Comparison of ENCODE assay signal across 8 cellular contexts in genomic region chr10:32190890-32191491, GRCh38.
DNase-seq lines count a peak whose midpoint lies in the region; ATAC-seq, FAIRE-seq and TF ChIP-seq lines count a peak whose summit lies in the region.

No MANE protein-coding gene starts in this region.

- no peaks in the 10 kb centered on the region for H4K20me1 ChIP-seq in fibroblast of lung (ENCODE audit: control insufficient read depth, extremely low read depth, insufficient read depth, low read length)

- CTCF ChIA-PET in AG04450 (lab: Charles Lee), result interaction anchor here (0.6 to 2.1 kb wide), 21 partner anchors 8 to 340 kb away, joined by 3 to 14 read pairs (median 5); no protein-coding TSS in a partner anchor
- CTCF ChIA-PET in activated CD4-positive, alpha-beta memory T cell treated with anti-CD3 and anti-CD28 coated beads for 36 hours (lab: Charles Lee), result interaction anchor here (0.6 to 5.7 kb wide), 12 partner anchors 9 to 329 kb away, joined by 3 to 35 read pairs (median 4); no protein-coding TSS in a partner anchor

- H3K9me3 ChIP-seq in AG04450 (ENCODE audit: control insufficient read depth, insufficient read depth, low read length) (no peaks in the 10 kb centered on the region), fibroblast of lung (ENCODE audit: control insufficient read depth, insufficient read depth, low read depth, low read length) (no peaks in the 10 kb centered on the region)

- H3K79me2 ChIP-seq in fibroblast of lung (ENCODE audit: control insufficient read depth, insufficient read depth, low read length), result no peaks in the 10 kb centered on the region

- H3K4me1 Mint-ChIP-seq in activated CD4-positive, alpha-beta memory T cell treated with anti-CD3 and anti-CD28 coated beads for 36 hours (ENCODE audit: low read depth), result no peaks in the 10 kb centered on the region

- H3K36me3 ChIP-seq in fibroblast of lung (ENCODE audit: control insufficient read depth, insufficient read depth, low read length), result no peaks in the 10 kb centered on the region

- no peaks in the 10 kb centered on the region for H3K4me1 ChIP-seq in fibroblast of lung (ENCODE audit: control insufficient read depth, extremely low read depth, insufficient read depth, low read length)

- H3K27me3 ChIP-seq in AG04450 (ENCODE audit: control insufficient read depth, insufficient read depth, low read length) (no peaks in the 10 kb centered on the region), fibroblast of lung (ENCODE audit: control insufficient read depth, insufficient read depth, low read length) (no peaks in the 10 kb centered on the region)

- peak; percentile 59 for FAIRE-seq in GM12891 (lab: Jason Lieb, UNC)

- no peak overlapping the region for H3K27ac ChIP-seq in AG04450 (ENCODE audit: low read depth, low read length)
- H3K27ac ChIP-seq in fibroblast of lung (ENCODE audit: insufficient read depth, low read length), result no peak overlapping the region

- H3K9ac ChIP-seq in fibroblast of lung (ENCODE audit: insufficient read depth, low read length), result no peak overlapping the region

- H3K27ac Mint-ChIP-seq in activated CD4-positive, alpha-beta memory T cell treated with anti-CD3 and anti-CD28 coated beads for 36 hours, result no peak overlapping the region

- no peak overlapping the region for H3K4me3 Mint-ChIP-seq in activated CD4-positive, alpha-beta memory T cell treated with anti-CD3 and anti-CD28 coated beads for 36 hours

- H3K4me3 ChIP-seq in AG04450 (ENCODE audit: low read depth, low read length), result no peak overlapping the region
- H3K4me3 ChIP-seq in fibroblast of lung (replicated peaks in 1 of 4; ENCODE audit: control extremely low read depth in 1 of 4, insufficient read depth in 1 of 4, low read depth in 3 of 4, low read length in 4 of 4), result no peak overlapping the region

- ATAC-seq in HG03159 (IDR thresholded peaks at IDR 0.05; ENCODE audit: unreplicated experiment) (peak; percentile 82), SK-N-SH treated with all-trans-retinoic acid at 6 μM for 48 hours (peak; percentile 75)

- H2AFZ ChIP-seq in fibroblast of lung (ENCODE audit: low read length), result no peak overlapping the region

- POLR2A ChIA-PET in AG04450 (lab: Yijun Ruan, JAX), result interaction anchor here (0.6 kb wide), 2 partner anchors 29 to 71 kb away, joined by 3 to 6 read pairs; no protein-coding TSS in a partner anchor
- POLR2A ChIA-PET in activated CD4-positive, alpha-beta memory T cell treated with anti-CD3 and anti-CD28 coated beads for 36 hours (lab: Charles Lee), result no interaction called here

- peak; percentile 70 for TF ChIP-seq CTCF in AG04450 (IDR thresholded peaks at IDR 0.05; ENCODE audit: low read depth, low read length)
- TF ChIP-seq CTCF in fibroblast of lung (conservative IDR thresholded peaks at IDR 0.05 in 1 of 2, IDR thresholded peaks at IDR 0.05 in 1 of 2; ENCODE audit: low read depth in 1 of 2, low read length in 2 of 2), result peak in 1 of 2 donors; percentile 67

- H3K9me3 Mint-ChIP-seq in activated CD4-positive, alpha-beta memory T cell treated with anti-CD3 and anti-CD28 coated beads for 36 hours, result no peaks in the 10 kb centered on the region

- DNase-seq in AG04450 (ENCODE audit: low read depth, low spot score) (no peak), GM12891 (ENCODE audit: insufficient read length, low spot score) (no peak), fibroblast of lung (ENCODE audit: low read depth in 2 of 2) (peak; percentile 28 to 57), putamen (ENCODE audit: low spot score) (peak; percentile 36)
- DNase-seq in activated CD4-positive, alpha-beta memory T cell treated with anti-CD3 and anti-CD28 coated beads for 36 hours, result no peak
- no peak for DNase-seq in stimulated activated CD4-positive, alpha-beta T cell treated with anti-CD3 and anti-CD28 coated beads, Interleukin-12 subunit alpha, Interleukin-12 subunit beta, amount 100 ng/mL, for 4 hours

- no peak overlapping the region for H3K4me2 ChIP-seq in fibroblast of lung (ENCODE audit: extremely low read depth, insufficient read depth, low read length)

- intact Hi-C loops in activated CD4-positive, alpha-beta memory T cell treated with anti-CD3 and anti-CD28 coated beads for 36 hours (cut with micrococcal nuclease), result loop anchor here (1.0 to 10.0 kb wide), 3 partner anchors 64 to 178 kb away; no protein-coding TSS in a partner anchor

- no peaks in the 10 kb centered on the region for H3K27me3 Mint-ChIP-seq in activated CD4-positive, alpha-beta memory T cell treated with anti-CD3 and anti-CD28 coated beads for 36 hours

- no peaks in the 10 kb centered on the region for H3K36me3 Mint-ChIP-seq in activated CD4-positive, alpha-beta memory T cell treated with anti-CD3 and anti-CD28 coated beads for 36 hours

- no peak for TF ChIP-seq POLR2A in GM12891 (IDR thresholded peaks at IDR 0.05; ENCODE audit: low read depth, low read length)

TF ChIP-seq in GM12891, 5 proteins besides CTCF, POLR2A, EP300 and RAD21:
- TF ChIP-seq POU2F2 (IDR thresholded peaks at IDR 0.05; ENCODE audit: low read depth, low read length), result no peak
- no peak for TF ChIP-seq POLR2AphosphoS5 (IDR thresholded peaks at IDR 0.05; ENCODE audit: low read depth, low read length)
- TF ChIP-seq PAX5 (IDR thresholded peaks at IDR 0.05; ENCODE audit: insufficient read depth, low read length, severe bottlenecking), result no peak
- no peak for TF ChIP-seq SPI1 (IDR thresholded peaks at IDR 0.05; ENCODE audit: low read depth, low read length)
- no peak for TF ChIP-seq TAF1 (IDR thresholded peaks at IDR 0.05; ENCODE audit: low read depth, low read length)

TF ChIP-seq in SK-N-SH treated with all-trans-retinoic acid at 6 μM for 48 hours, 23 proteins besides CTCF, POLR2A, EP300 and RAD21:
- TF ChIP-seq GLIS3 (CRISPR knock-in tag; IDR thresholded peaks at IDR 0.05), result no peak
- TF ChIP-seq TCF4 (CRISPR knock-in tag; IDR thresholded peaks at IDR 0.05; ENCODE audit: borderline replicate concordance), result no peak
- no peak for TF ChIP-seq TSHZ2 (CRISPR knock-in tag; IDR thresholded peaks at IDR 0.05)
- TF ChIP-seq OSR1 (CRISPR knock-in tag; IDR thresholded peaks at IDR 0.05), result no peak
- TF ChIP-seq ZNF565 (CRISPR knock-in tag; conservative IDR thresholded peaks at IDR 0.05; ENCODE audit: low read depth), result no peak
- no peak for TF ChIP-seq CSDC2 (CRISPR knock-in tag; IDR thresholded peaks at IDR 0.05)
- no peak for TF ChIP-seq ZFP3 (CRISPR knock-in tag; IDR thresholded peaks at IDR 0.05)
TF ChIP-seq in SK-N-SH treated with all-trans-retinoic acid at 6 μM for 48 hours: peak in this region for 0.

Comparison
In these comparisons a context has a peak if more than half of its experiments do, and no peak if none do; other contexts are left out.
1. DNase-seq: peak in fibroblast of lung (2 of 2) and putamen (single experiment); none in AG04450 (single experiment), GM12891 (single experiment), activated CD4-positive, alpha-beta memory T cell treated with anti-CD3 and anti-CD28 coated beads for 36 hours (single experiment) and stimulated activated CD4-positive, alpha-beta T cell treated with anti-CD3 and anti-CD28 coated beads, Interleukin-12 subunit alpha, Interleukin-12 subunit beta, amount 100 ng/mL, for 4 hours (single experiment).